In genomic region chr16:27268376-27269299, GRCh38 we compare ENCODE assay signal across 1 cellular context.
A peak's percentile ranks its signal among the peaks of the same experiment; 100 is the strongest.
TF ChIP-seq lines count a peak whose summit lies in the region.

NSMCE1 (minus strand) TSS chr16:27268772; CDS start chr16:27257570, 11,202 bp downstream.

TF ChIP-seq in HepG2, 621 proteins besides CTCF, POLR2A, EP300 and RAD21 (continued from another document and continues in another):
- peak; percentile 45; the same call in 1 of the 2 replicates for TF ChIP-seq ZNF331 (CRISPR knock-in tag; IDR thresholded peaks at IDR 0.05)
- peak; percentile 96 for TF ChIP-seq ZBTB38 (CRISPR knock-in tag; IDR thresholded peaks at IDR 0.05)
- peak; percentile 80; the same call in 1 of the 2 replicates for TF ChIP-seq THAP9 (CRISPR knock-in tag; IDR thresholded peaks at IDR 0.05; ENCODE audit: borderline replicate concordance)
- TF ChIP-seq ZNF782 (CRISPR knock-in tag; IDR thresholded peaks at IDR 0.05; ENCODE audit: borderline replicate concordance) = peak; percentile 76
- TF ChIP-seq ZNF530 (CRISPR knock-in tag; IDR thresholded peaks at IDR 0.05; ENCODE audit: low read depth) = no peak
- peak; percentile 54 for TF ChIP-seq ZBTB43 (CRISPR knock-in tag; conservative IDR thresholded peaks at IDR 0.05)
- TF ChIP-seq PITX1 (CRISPR knock-in tag; IDR thresholded peaks at IDR 0.05) = peak; percentile 65; the same call in 1 of the 2 replicates
- TF ChIP-seq ZNF205 (CRISPR knock-in tag; IDR thresholded peaks at IDR 0.05) = peak; percentile 75; the same call in 1 of the 2 replicates
- TF ChIP-seq EZH2 (conservative IDR thresholded peaks at IDR 0.05; ENCODE audit: low read depth, low read length) = no peak
- TF ChIP-seq TRIM24 (CRISPR knock-in tag; IDR thresholded peaks at IDR 0.05) = no peak
- TF ChIP-seq GABPA (IDR thresholded peaks at IDR 0.05; ENCODE audit: low read depth, low read length) = peak; percentile 93
- TF ChIP-seq GABPA (CRISPR knock-in tag; IDR thresholded peaks at IDR 0.05; ENCODE audit: low read depth) = peak; percentile 98
- TF ChIP-seq SATB2 (CRISPR knock-in tag; IDR thresholded peaks at IDR 0.05) = peak; percentile 81; the same call in 1 of the 2 replicates
- no peak for TF ChIP-seq MLXIP (CRISPR knock-in tag; IDR thresholded peaks at IDR 0.05; ENCODE audit: borderline replicate concordance)
- no peak for TF ChIP-seq ATM (IDR thresholded peaks at IDR 0.05; ENCODE audit: borderline replicate concordance)
- TF ChIP-seq KIAA2018 (CRISPR knock-in tag; IDR thresholded peaks at IDR 0.05; ENCODE audit: borderline replicate concordance) = 0 out of 2 replicates have a peak, but pooled peaks have one; percentile 77
- no peak for TF ChIP-seq KLF6 (CRISPR knock-in tag; IDR thresholded peaks at IDR 0.05)
- no peak for TF ChIP-seq ISL2 (CRISPR knock-in tag; IDR thresholded peaks at IDR 0.05)
- TF ChIP-seq CBX2 (IDR thresholded peaks at IDR 0.05; ENCODE audit: low read depth, low read length) = no peak
- no peak for TF ChIP-seq CBX2 (CRISPR knock-in tag; IDR thresholded peaks at IDR 0.05; ENCODE audit: low read depth)
- TF ChIP-seq ZFP1 (CRISPR knock-in tag; IDR thresholded peaks at IDR 0.05) = no peak; the same call in 1 of the 2 replicates
- TF ChIP-seq RARG (CRISPR knock-in tag; IDR thresholded peaks at IDR 0.05; ENCODE audit: low read depth) = no peak
- no peak; the same call in 1 of the 2 replicates for TF ChIP-seq ZBTB46 (CRISPR knock-in tag; IDR thresholded peaks at IDR 0.05; ENCODE audit: borderline replicate concordance)
- TF ChIP-seq PCBP2 (optimal IDR thresholded peaks at IDR 0.05; ENCODE audit: low read depth, low read length, poor library complexity, severe bottlenecking) = no peak
- TF ChIP-seq ZKSCAN5 (CRISPR knock-in tag; IDR thresholded peaks at IDR 0.05) = no peak
- TF ChIP-seq BRCA1 (CRISPR knock-in tag; IDR thresholded peaks at IDR 0.05) = peak; percentile 62
- TF ChIP-seq ZNF441 (CRISPR knock-in tag; IDR thresholded peaks at IDR 0.05; ENCODE audit: borderline replicate concordance) = 0 out of 2 replicates have a peak, but pooled peaks have one; percentile 32
- peak; percentile 50 for TF ChIP-seq MEF2D (CRISPR knock-in tag; IDR thresholded peaks at IDR 0.05)
- peak; percentile 83; the same call in 1 of the 2 replicates for TF ChIP-seq SALL2 (CRISPR knock-in tag; IDR thresholded peaks at IDR 0.05)
- peak; percentile 81; the same call in 1 of the 2 replicates for TF ChIP-seq ZFP91 (CRISPR knock-in tag; IDR thresholded peaks at IDR 0.05; ENCODE audit: borderline replicate concordance)
- TF ChIP-seq JARID2 (CRISPR knock-in tag; IDR thresholded peaks at IDR 0.05; ENCODE audit: insufficient replicate concordance) = peak; percentile 50
- peak; percentile 84 for TF ChIP-seq MTA1 (CRISPR knock-in tag; IDR thresholded peaks at IDR 0.05; ENCODE audit: borderline replicate concordance)
- no peak; the same call in 1 of the 2 replicates for TF ChIP-seq TFAP4 (IDR thresholded peaks at IDR 0.05; ENCODE audit: borderline replicate concordance, low read depth)
- TF ChIP-seq HOXA3 (CRISPR knock-in tag; IDR thresholded peaks at IDR 0.05) = peak; percentile 96
- TF ChIP-seq XRCC5 (optimal IDR thresholded peaks at IDR 0.05; ENCODE audit: low read length) = no peak
- peak; percentile 40; the same call in 1 of the 2 replicates for TF ChIP-seq ZNF317 (CRISPR knock-in tag; IDR thresholded peaks at IDR 0.05)
- TF ChIP-seq KDM3A (CRISPR knock-in tag; IDR thresholded peaks at IDR 0.05; ENCODE audit: low read depth) = peak; percentile 61; the same call in 1 of the 2 replicates
- peak; percentile 92 for TF ChIP-seq KMT2A (CRISPR knock-in tag; IDR thresholded peaks at IDR 0.05)
- no peak for TF ChIP-seq ZNF10 (CRISPR knock-in tag; IDR thresholded peaks at IDR 0.05; ENCODE audit: borderline replicate concordance, low read depth)
